ENCODE assay signal across 8 cellular contexts in genomic region chr3:111978833-111979688, GRCh38. TPM values are rescaled to one million over a fixed set of nuclear protein-coding genes. Genes with fewer than 3 reads are reported as not detected.
DNase-seq lines count a peak whose midpoint lies in the region; ATAC-seq and TF ChIP-seq lines count a peak whose summit lies in the region.

Gene ABHD10 (plus strand): TSS chr3:111979026. CDS start chr3:111979062, 36 bp downstream.

- H3K4me3 ChIP-seq in GM23338: peak within 1 kb of the TSS; percentile 83
- H3K4me3 ChIP-seq in RWPE2 (ENCODE audit: severe bottlenecking): peak within 1 kb of the TSS; percentile 85
- peak within 1 kb of the TSS; percentile 85 for H3K4me3 ChIP-seq in fibroblast of the aortic adventitia (ENCODE audit: low read depth, low read length)

- DNase-seq in Daoy (ENCODE audit: low read depth) (peak; percentile 99), GM23338 (ENCODE audit: low spot score) (peak; percentile 98), LHCN-M2 (ENCODE audit: low read depth) (peak; percentile 98), RWPE2 (ENCODE audit: low spot score) (peak; percentile 92), fibroblast of the aortic adventitia (ENCODE audit: low read depth) (peak; percentile 99)
- peak; percentile 93 for DNase-seq in activated T-helper 9 cell treated with anti-CD3 and anti-CD28 coated beads, Interleukin-2, amount 50 U/mL, for 16 hours (ENCODE audit: low read depth)

- peak within 1 kb of the TSS; percentile 86 for H3K27ac Mint-ChIP-seq in GM23338
- peak within 1 kb of the TSS; percentile 80 to 91 (median 85) for H3K27ac Mint-ChIP-seq in nephron
- peak within 1 kb of the TSS; percentile 88 for H3K27ac Mint-ChIP-seq in stimulated activated naive CD8-positive, alpha-beta T cell treated with anti-CD3 and anti-CD28 coated beads, Interleukin-15, Interleukin-2, amounts not matched to agents 100 ng/mL and 50 ng/mL, for 24 hours

- no peaks in the 10 kb centered on the region for H3K9me2 ChIP-seq in GM23338 (ENCODE audit: insufficient read depth)

- H3K9me3 ChIP-seq in RWPE2 (ENCODE audit: severe bottlenecking): no peaks in the 10 kb centered on the region

- H4K20me1 ChIP-seq in GM23338 (replicated peaks; ENCODE audit: insufficient read depth): no peaks in the 10 kb centered on the region; the same call in 1 of the 2 replicates

- 0 out of 2 replicates have a peak, but pooled peaks cover 6% of the 10 kb centered on the region for H3K4me1 ChIP-seq in GM23338 (ENCODE audit: insufficient read depth)
- H3K4me1 ChIP-seq in RWPE2 (ENCODE audit: insufficient read depth, poor library complexity, severe bottlenecking): peaks cover 16% of the 10 kb centered on the region

- H3K9me3 Mint-ChIP-seq in GM23338 (no peaks in the 10 kb centered on the region), nephron (no peaks in the 10 kb centered on the region)
- no peaks in the 10 kb centered on the region for H3K9me3 Mint-ChIP-seq in stimulated activated naive CD8-positive, alpha-beta T cell treated with anti-CD3 and anti-CD28 coated beads, Interleukin-15, Interleukin-2, amounts not matched to agents 100 ng/mL and 50 ng/mL, for 24 hours

- H3K4me1 Mint-ChIP-seq in GM23338 (peaks cover 10% of the 10 kb centered on the region; the same call in 2 of the 3 replicates), nephron (peaks cover 29% of the 10 kb centered on the region)
- peaks cover 50% of the 10 kb centered on the region for H3K4me1 Mint-ChIP-seq in stimulated activated naive CD8-positive, alpha-beta T cell treated with anti-CD3 and anti-CD28 coated beads, Interleukin-15, Interleukin-2, amounts not matched to agents 100 ng/mL and 50 ng/mL, for 24 hours (ENCODE audit: low read depth)

- H3K27me3 Mint-ChIP-seq in GM23338 (ENCODE audit: insufficient read depth, low read depth, poor library complexity): peaks cover 3% of the 10 kb centered on the region
- H3K27me3 Mint-ChIP-seq in nephron (ENCODE audit: low read depth): no peaks in the 10 kb centered on the region
- no peaks in the 10 kb centered on the region for H3K27me3 Mint-ChIP-seq in stimulated activated naive CD8-positive, alpha-beta T cell treated with anti-CD3 and anti-CD28 coated beads, Interleukin-15, Interleukin-2, amounts not matched to agents 100 ng/mL and 50 ng/mL, for 24 hours

- H3K4me3 Mint-ChIP-seq in GM23338 (peak within 1 kb of the TSS; percentile 73), nephron (peak within 1 kb of the TSS; percentile 90 to 95 (median 94))
- H3K4me3 Mint-ChIP-seq in stimulated activated naive CD8-positive, alpha-beta T cell treated with anti-CD3 and anti-CD28 coated beads, Interleukin-15, Interleukin-2, amounts not matched to agents 100 ng/mL and 50 ng/mL, for 24 hours: peak within 1 kb of the TSS; percentile 91

- no peaks in the 10 kb centered on the region for H3K36me3 Mint-ChIP-seq in GM23338 (ENCODE audit: low read depth)
- H3K36me3 Mint-ChIP-seq in nephron (ENCODE audit: low read depth): peaks cover 13% of the 10 kb centered on the region
- peaks cover 13% of the 10 kb centered on the region for H3K36me3 Mint-ChIP-seq in stimulated activated naive CD8-positive, alpha-beta T cell treated with anti-CD3 and anti-CD28 coated beads, Interleukin-15, Interleukin-2, amounts not matched to agents 100 ng/mL and 50 ng/mL, for 24 hours (ENCODE audit: low read depth)

- no peak for TF ChIP-seq CTCF in GM23338 (conservative IDR thresholded peaks at IDR 0.05; ENCODE audit: low read depth in 2 of 2)
- no peak for TF ChIP-seq CTCF in RWPE2 (IDR thresholded peaks at IDR 0.05; ENCODE audit: poor library complexity, severe bottlenecking)
- TF ChIP-seq CTCF in fibroblast of the aortic adventitia (IDR thresholded peaks at IDR 0.05; ENCODE audit: insufficient read depth, low read length): no peak
- no peak for TF ChIP-seq CTCF in nephron (IDR thresholded peaks at IDR 0.05; ENCODE audit: unreplicated experiment in 3 of 3)

- H3K36me3 ChIP-seq in GM23338 (ENCODE audit: insufficient read depth) (no peaks in the 10 kb centered on the region), RWPE2 (ENCODE audit: low read depth) (peaks cover 46% of the 10 kb centered on the region)

- H3K4me2 ChIP-seq in GM23338: peak within 1 kb of the TSS; percentile 94

- peaks cover 30% of the 10 kb centered on the region for H3K79me2 ChIP-seq in GM23338 (replicated peaks; ENCODE audit: insufficient read depth)

- H3K27me3 ChIP-seq in GM23338 (ENCODE audit: insufficient read depth): no peaks in the 10 kb centered on the region
- H3K27me3 ChIP-seq in RWPE2 (ENCODE audit: insufficient read depth, poor library complexity, severe bottlenecking): no peaks in the 10 kb centered on the region

- no peaks in the 10 kb centered on the region for H3F3A ChIP-seq in GM23338 (replicated peaks; ENCODE audit: low read depth)

- ATAC-seq in GM23338 (peak; percentile 92), RWPE2 (ENCODE audit: low read depth) (peak; percentile 91)

- H2AFZ ChIP-seq in GM23338: peak within 1 kb of the TSS; percentile 98

- H3K27ac ChIP-seq in GM23338 (ENCODE audit: low read depth) (no peak within 1 kb of the TSS; the same call in 1 of the 2 replicates), RWPE2 (ENCODE audit: poor library complexity, severe bottlenecking) (peak within 1 kb of the TSS; percentile 50)

TF ChIP-seq in GM23338, 12 proteins besides CTCF, POLR2A, EP300 and RAD21:
- TF ChIP-seq CREB1 (CRISPR knock-in tag; IDR thresholded peaks at IDR 0.05; ENCODE audit: low read depth): peak; percentile 18; the same call in 1 of the 2 replicates
- peak; percentile 98 for TF ChIP-seq POLR2AphosphoS5 (IDR thresholded peaks at IDR 0.05; ENCODE audit: low read depth)
- no peak for TF ChIP-seq STAT1 (IDR thresholded peaks at IDR 0.05; ENCODE audit: unreplicated experiment)
TF ChIP-seq in GM23338: peak in this region for 2.

RNA-seq across cellular contexts. Expression of gene ABHD10, which starts in this region (rescaled TPM):
- 36.3 and 40.5 TPM in 2 replicates for total RNA-seq in Daoy (2014; rRNA removed; shearing (Covaris generic))
- total RNA-seq in GM23338 (2014; rRNA removed; shearing (Covaris generic)): 28.0 and 29.2 TPM in 2 replicates
- polyA plus RNA-seq in GM23338 (2016; fragmentation: Nextera tagmentation; extraction: Ambion mirVana): 16.9 and 18.4 TPM in 2 replicates
- total RNA-seq in LHCN-M2 (2014; rRNA removed) (33.1 and 34.4 TPM in 2 replicates), fibroblast of the aortic adventitia (ENCODE audit: low replicate concordance) (12.2 and 35.1 TPM in 2 replicates)
- 11.5 TPM for polyA plus RNA-seq in LHCN-M2 (2012)
